In genomic region chr21:33355355-33355754, GRCh38 we compare ENCODE assay signal across 1 cellular context.
TF ChIP-seq lines count a peak whose summit lies in the region.

No MANE protein-coding gene starts in this region.

TF ChIP-seq in K562, 482 proteins besides CTCF, POLR2A, EP300 and RAD21:
- TF ChIP-seq ZNF408 (CRISPR knock-in tag; IDR thresholded peaks at IDR 0.05; ENCODE audit: low read depth), result no peak
- TF ChIP-seq STAT5B (CRISPR knock-in tag; IDR thresholded peaks at IDR 0.05), result no peak
- TF ChIP-seq, protein P1, sequence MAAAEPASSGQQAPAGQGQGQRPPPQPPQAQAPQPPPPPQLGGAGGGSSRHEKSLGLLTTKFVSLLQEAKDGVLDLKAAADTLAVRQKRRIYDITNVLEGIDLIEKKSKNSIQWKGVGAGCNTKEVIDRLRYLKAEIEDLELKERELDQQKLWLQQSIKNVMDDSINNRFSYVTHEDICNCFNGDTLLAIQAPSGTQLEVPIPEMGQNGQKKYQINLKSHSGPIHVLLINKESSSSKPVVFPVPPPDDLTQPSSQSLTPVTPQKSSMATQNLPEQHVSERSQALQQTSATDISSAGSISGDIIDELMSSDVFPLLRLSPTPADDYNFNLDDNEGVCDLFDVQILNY (CRISPR knock-in tag; IDR thresholded peaks at IDR 0.05), result no peak
- TF ChIP-seq ZBTB8A (IDR thresholded peaks at IDR 0.05; ENCODE audit: partially characterized antibody), result no peak
TF ChIP-seq in K562: peak in this region for 0.
